In genomic region chr7:134432296-134433152, GRCh38 we compare ENCODE assay signal across 8 cellular contexts. TPM values are rescaled to one million over a fixed set of nuclear protein-coding genes. Genes with fewer than 3 reads are reported as not detected.
DNase-seq lines count a peak whose midpoint lies in the region; ATAC-seq and TF ChIP-seq lines count a peak whose summit lies in the region.

No MANE protein-coding gene starts in this region.

- DNase-seq in COR-L47 (lab: John Stamatoyannopoulos, UW) (peak; percentile 84), HT-29 (ENCODE audit: low spot score) (peak; percentile 96), NOMO-1 treated with DMSO at 0.1 percent for 48 hours (lab: John Stamatoyannopoulos, UW; ENCODE audit: unreplicated experiment) (peak; percentile 60), activated T-cell treated with anti-CD3 and anti-CD28 coated beads for 1 hour (ENCODE audit: low read depth) (peak; percentile 51), epithelial cell of esophagus (ENCODE audit: low read depth) (peak; percentile 89), middle frontal gyrus (ENCODE audit: extremely low spot score, low spot score) (peak; percentile 79)
- peak; percentile 39 to 48 for DNase-seq in stimulated activated CD8-positive, alpha-beta memory T cell treated with anti-CD3 and anti-CD28 coated beads, Interleukin-2, amount 100 ng/mL, for 1 hour (ENCODE audit: low read depth in 2 of 2)

- H3K4me3 ChIP-seq in epithelial cell of esophagus (ENCODE audit: low read length): peak overlapping the region; percentile 43

- peak; percentile 63 for TF ChIP-seq CTCF in epithelial cell of esophagus (IDR thresholded peaks at IDR 0.05; ENCODE audit: insufficient read depth, low read depth, low read length, missing control alignments)

- ATAC-seq in GM21367 (IDR thresholded peaks at IDR 0.05; ENCODE audit: unreplicated experiment): peak; percentile 94

RNA-seq across cellular contexts. Expression of gene AKR1B1, which starts 26.4 kb away (rescaled TPM):
- not detected in 2 replicates for total RNA-seq in HT-29 (2014; rRNA removed; shearing (Covaris generic))

Comparison
In these comparisons a context has a peak if more than half of its experiments do, and no peak if none do; other contexts are left out.
1. Peak in every context shown above with its lines: DNase-seq, ATAC-seq and H3K4me3 ChIP-seq.
2. DNase-seq: peak in every context shown above with its lines; median percentile 96 in HT-29; 89 in epithelial cell of esophagus; 84 in COR-L47; 79 in middle frontal gyrus; 60 in NOMO-1 treated with DMSO at 0.1 percent for 48 hours; 51 in activated T-cell treated with anti-CD3 and anti-CD28 coated beads for 1 hour; 44 in stimulated activated CD8-positive, alpha-beta memory T cell treated with anti-CD3 and anti-CD28 coated beads, Interleukin-2, amount 100 ng/mL, for 1 hour.